Comparison of ENCODE assay signal across 1 cellular context in the genomic region with DNA sequence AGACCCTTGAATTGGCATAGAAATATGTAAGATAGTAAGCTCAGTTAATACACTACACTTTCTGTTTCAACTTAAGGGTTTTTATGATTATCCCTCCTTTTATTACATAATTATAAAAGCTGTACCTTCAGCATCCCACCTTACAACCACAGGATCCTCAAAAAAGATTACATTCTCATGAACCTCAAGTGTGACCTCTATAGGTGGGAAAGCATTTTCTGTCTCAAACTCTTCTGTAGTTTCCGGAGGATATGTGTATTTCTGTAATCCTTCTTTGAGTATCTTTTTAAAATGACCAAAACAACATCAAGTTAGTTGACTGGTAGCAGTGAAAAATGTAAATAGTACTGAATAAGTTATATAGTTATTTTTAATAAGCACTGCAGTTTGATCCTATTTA.
TF ChIP-seq lines count a peak whose summit lies in the region.

No MANE protein-coding gene starts in this region.

TF ChIP-seq in A549, 52 proteins besides CTCF, POLR2A, EP300 and RAD21 (continued from another document):
- TF ChIP-seq CEBPB (IDR thresholded peaks at IDR 0.05) (no peak), FOXS1 (CRISPR knock-in tag; IDR thresholded peaks at IDR 0.05) (no peak), RFX5 (IDR thresholded peaks at IDR 0.05) (no peak), ZNF302 (CRISPR knock-in tag; IDR thresholded peaks at IDR 0.05) (no peak), MYC (IDR thresholded peaks at IDR 0.05; ENCODE audit: borderline replicate concordance, low read length) (no peak), EHMT2 (IDR thresholded peaks at IDR 0.05; ENCODE audit: low read depth) (no peak)
- TF ChIP-seq, protein P1, sequence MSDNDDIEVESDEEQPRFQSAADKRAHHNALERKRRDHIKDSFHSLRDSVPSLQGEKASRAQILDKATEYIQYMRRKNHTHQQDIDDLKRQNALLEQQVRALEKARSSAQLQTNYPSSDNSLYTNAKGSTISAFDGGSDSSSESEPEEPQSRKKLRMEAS (IDR thresholded peaks at IDR 0.05): no peak
